ENCODE assay signal across 1 cellular context in the genomic region with DNA sequence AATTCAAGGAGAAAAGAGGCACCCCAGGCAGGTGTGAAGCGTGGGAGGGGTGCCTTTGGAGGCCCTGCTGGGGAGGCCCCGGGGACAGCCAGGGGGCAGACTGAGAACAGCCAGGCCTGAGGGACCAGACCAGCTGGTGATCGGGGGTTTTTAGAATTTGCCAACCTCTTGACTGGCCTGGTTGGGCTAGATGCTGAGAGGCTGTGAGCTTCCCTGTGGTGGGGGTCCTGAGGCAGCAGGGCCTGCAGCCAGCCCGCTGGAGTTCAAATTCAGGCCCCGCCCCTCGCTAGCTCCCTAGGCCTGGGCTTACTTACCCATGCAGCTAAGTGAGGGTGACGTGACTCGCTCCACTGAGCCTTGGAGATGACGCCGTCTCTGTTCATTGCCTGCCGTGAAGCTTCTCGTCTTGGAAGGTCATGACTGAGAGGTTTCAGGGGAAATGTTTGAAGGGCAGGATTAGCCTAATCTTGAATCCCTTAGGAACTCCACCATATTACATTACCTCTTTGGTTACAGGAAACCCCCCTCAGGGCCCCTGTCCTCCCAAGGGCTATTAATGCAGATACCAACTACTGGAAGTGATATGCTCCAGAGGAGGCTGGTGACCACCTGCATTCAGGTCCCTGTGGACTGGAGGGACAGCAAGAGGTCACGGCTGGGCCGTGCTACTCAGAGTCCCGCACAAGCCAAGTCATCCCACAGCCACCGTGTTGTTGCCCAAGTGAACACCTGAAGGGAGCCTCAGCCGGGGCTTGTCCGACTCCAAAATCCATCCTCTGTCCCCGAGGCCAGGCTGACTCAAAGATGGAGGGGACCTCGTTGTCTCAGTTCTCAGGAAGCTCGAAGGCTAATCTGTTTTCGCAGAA.
TF ChIP-seq lines count a peak whose summit lies in the region.

No MANE protein-coding gene starts in this region.

TF ChIP-seq in HepG2, 621 proteins besides CTCF, POLR2A, EP300 and RAD21 (continued from another document):
- TF ChIP-seq, protein P1, sequence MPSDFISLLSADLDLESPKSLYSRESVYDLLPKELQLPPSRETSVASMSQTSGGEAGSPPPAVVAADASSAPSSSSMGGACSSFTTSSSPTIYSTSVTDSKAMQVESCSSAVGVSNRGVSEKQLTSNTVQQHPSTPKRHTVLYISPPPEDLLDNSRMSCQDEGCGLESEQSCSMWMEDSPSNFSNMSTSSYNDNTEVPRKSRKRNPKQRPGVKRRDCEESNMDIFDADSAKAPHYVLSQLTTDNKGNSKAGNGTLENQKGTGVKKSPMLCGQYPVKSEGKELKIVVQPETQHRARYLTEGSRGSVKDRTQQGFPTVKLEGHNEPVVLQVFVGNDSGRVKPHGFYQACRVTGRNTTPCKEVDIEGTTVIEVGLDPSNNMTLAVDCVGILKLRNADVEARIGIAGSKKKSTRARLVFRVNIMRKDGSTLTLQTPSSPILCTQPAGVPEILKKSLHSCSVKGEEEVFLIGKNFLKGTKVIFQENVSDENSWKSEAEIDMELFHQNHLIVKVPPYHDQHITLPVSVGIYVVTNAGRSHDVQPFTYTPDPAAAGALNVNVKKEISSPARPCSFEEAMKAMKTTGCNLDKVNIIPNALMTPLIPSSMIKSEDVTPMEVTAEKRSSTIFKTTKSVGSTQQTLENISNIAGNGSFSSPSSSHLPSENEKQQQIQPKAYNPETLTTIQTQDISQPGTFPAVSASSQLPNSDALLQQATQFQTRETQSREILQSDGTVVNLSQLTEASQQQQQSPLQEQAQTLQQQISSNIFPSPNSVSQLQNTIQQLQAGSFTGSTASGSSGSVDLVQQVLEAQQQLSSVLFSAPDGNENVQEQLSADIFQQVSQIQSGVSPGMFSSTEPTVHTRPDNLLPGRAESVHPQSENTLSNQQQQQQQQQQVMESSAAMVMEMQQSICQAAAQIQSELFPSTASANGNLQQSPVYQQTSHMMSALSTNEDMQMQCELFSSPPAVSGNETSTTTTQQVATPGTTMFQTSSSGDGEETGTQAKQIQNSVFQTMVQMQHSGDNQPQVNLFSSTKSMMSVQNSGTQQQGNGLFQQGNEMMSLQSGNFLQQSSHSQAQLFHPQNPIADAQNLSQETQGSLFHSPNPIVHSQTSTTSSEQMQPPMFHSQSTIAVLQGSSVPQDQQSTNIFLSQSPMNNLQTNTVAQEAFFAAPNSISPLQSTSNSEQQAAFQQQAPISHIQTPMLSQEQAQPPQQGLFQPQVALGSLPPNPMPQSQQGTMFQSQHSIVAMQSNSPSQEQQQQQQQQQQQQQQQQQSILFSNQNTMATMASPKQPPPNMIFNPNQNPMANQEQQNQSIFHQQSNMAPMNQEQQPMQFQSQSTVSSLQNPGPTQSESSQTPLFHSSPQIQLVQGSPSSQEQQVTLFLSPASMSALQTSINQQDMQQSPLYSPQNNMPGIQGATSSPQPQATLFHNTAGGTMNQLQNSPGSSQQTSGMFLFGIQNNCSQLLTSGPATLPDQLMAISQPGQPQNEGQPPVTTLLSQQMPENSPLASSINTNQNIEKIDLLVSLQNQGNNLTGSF (CRISPR knock-in tag; IDR thresholded peaks at IDR 0.05): no peak
- TF ChIP-seq, protein P2, sequence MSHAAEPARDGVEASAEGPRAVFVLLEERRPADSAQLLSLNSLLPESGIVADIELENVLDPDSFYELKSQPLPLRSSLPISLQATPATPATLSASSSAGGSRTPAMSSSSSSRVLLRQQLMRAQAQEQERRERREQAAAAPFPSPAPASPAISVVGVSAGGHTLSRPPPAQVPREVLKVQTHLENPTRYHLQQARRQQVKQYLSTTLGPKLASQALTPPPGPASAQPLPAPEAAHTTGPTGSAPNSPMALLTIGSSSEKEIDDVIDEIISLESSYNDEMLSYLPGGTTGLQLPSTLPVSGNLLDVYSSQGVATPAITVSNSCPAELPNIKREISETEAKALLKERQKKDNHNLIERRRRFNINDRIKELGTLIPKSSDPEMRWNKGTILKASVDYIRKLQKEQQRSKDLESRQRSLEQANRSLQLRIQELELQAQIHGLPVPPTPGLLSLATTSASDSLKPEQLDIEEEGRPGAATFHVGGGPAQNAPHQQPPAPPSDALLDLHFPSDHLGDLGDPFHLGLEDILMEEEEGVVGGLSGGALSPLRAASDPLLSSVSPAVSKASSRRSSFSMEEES (CRISPR knock-in tag; IDR thresholded peaks at IDR 0.05): no peak
- TF ChIP-seq ZNF672 (CRISPR knock-in tag; IDR thresholded peaks at IDR 0.05): no peak
- TF ChIP-seq, protein P3, sequence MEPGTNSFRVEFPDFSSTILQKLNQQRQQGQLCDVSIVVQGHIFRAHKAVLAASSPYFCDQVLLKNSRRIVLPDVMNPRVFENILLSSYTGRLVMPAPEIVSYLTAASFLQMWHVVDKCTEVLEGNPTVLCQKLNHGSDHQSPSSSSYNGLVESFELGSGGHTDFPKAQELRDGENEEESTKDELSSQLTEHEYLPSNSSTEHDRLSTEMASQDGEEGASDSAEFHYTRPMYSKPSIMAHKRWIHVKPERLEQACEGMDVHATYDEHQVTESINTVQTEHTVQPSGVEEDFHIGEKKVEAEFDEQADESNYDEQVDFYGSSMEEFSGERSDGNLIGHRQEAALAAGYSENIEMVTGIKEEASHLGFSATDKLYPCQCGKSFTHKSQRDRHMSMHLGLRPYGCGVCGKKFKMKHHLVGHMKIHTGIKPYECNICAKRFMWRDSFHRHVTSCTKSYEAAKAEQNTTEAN (CRISPR knock-in tag; conservative IDR thresholded peaks at IDR 0.05): no peak
- no peak for TF ChIP-seq FOXJ3 (CRISPR knock-in tag; IDR thresholded peaks at IDR 0.05; ENCODE audit: borderline replicate concordance)
